In genomic region chr1:41362749-41363631, GRCh38 we compare ENCODE assay signal across 13 cellular contexts. TPM values are rescaled to one million over a fixed set of nuclear protein-coding genes. Genes with fewer than 3 reads are reported as not detected.
DNase-seq lines count a peak whose midpoint lies in the region; ATAC-seq and TF ChIP-seq lines count a peak whose summit lies in the region.
"Had no signal": no experiment of that assay in that cellular context is flagged by ENCODE, and none has a peak within 500 bp of the region (broad histone marks: within the 10 kb centered on the region; RNA-seq: fewer than 3 reads in every experiment).

No MANE protein-coding gene starts in this region.

- H3K36me3 ChIP-seq in iPS-20b (ENCODE audit: insufficient read depth, low read depth, low read length) (no peaks in the 10 kb centered on the region), suprapubic skin (no peaks in the 10 kb centered on the region)
- H3K36me3 ChIP-seq: tibial artery had no signal

- TF ChIP-seq POLR2A in suprapubic skin (IDR thresholded peaks at IDR 0.05): no peak

- no peak for TF ChIP-seq EP300 in suprapubic skin (IDR thresholded peaks at IDR 0.05)

- no peaks in the 10 kb centered on the region for H3K9me3 Mint-ChIP-seq in activated naive CD8-positive, alpha-beta T cell (ENCODE audit: low read depth)
- no peaks in the 10 kb centered on the region for H3K9me3 Mint-ChIP-seq in activated naive CD8-positive, alpha-beta T cell treated with anti-CD3 and anti-CD28 coated beads, Interleukin-2, amount 50 U/mL, for 24 hours

- ATAC-seq in activated naive CD8-positive, alpha-beta T cell treated with anti-CD3 and anti-CD28 coated beads, Interleukin-2, amount 50 U/mL, for 24 hours: no peak
- ATAC-seq in GM18870 (IDR thresholded peaks at IDR 0.05; ENCODE audit: unreplicated experiment): no peak
- ATAC-seq in GM21447 (IDR thresholded peaks at IDR 0.05; ENCODE audit: unreplicated experiment): no peak

- no peak overlapping the region for H3K27ac Mint-ChIP-seq in activated naive CD8-positive, alpha-beta T cell
- H3K27ac Mint-ChIP-seq in activated naive CD8-positive, alpha-beta T cell treated with anti-CD3 and anti-CD28 coated beads, Interleukin-2, amount 50 U/mL, for 24 hours: no peak overlapping the region

- peaks cover 86% of the 10 kb centered on the region for H3K27me3 ChIP-seq in iPS-20b (ENCODE audit: insufficient read depth, low read length)
- no peaks in the 10 kb centered on the region for H3K27me3 ChIP-seq in suprapubic skin

- no peaks in the 10 kb centered on the region for H3K36me3 Mint-ChIP-seq in activated naive CD8-positive, alpha-beta T cell
- H3K36me3 Mint-ChIP-seq in activated naive CD8-positive, alpha-beta T cell treated with anti-CD3 and anti-CD28 coated beads, Interleukin-2, amount 50 U/mL, for 24 hours (ENCODE audit: low read depth): no peaks in the 10 kb centered on the region

- TF ChIP-seq CTCF in suprapubic skin (IDR thresholded peaks at IDR 0.05): no peak

- peak overlapping the region; percentile 60; the same call in 1 of the 2 replicates for H3K4me3 ChIP-seq in iPS-20b (ENCODE audit: low read length)
- peak overlapping the region; percentile 65 for H3K4me3 ChIP-seq in suprapubic skin

- H3K27ac ChIP-seq in iPS-20b (ENCODE audit: low read length) (no peak overlapping the region), suprapubic skin (no peak overlapping the region)

- H3K4me3 Mint-ChIP-seq in activated naive CD8-positive, alpha-beta T cell: peak overlapping the region; percentile 61
- H3K4me3 Mint-ChIP-seq in activated naive CD8-positive, alpha-beta T cell treated with anti-CD3 and anti-CD28 coated beads, Interleukin-2, amount 50 U/mL, for 24 hours: no peak overlapping the region

- H3K4me1 ChIP-seq in iPS-20b (ENCODE audit: insufficient read depth, low read length) (peaks cover 22% of the 10 kb centered on the region), suprapubic skin (peaks cover 78% of the 10 kb centered on the region)

- no peaks in the 10 kb centered on the region for H3K9me3 ChIP-seq in iPS-20b (ENCODE audit: insufficient read depth, low read depth, low read length)
- H3K9me3 ChIP-seq in suprapubic skin: no peaks in the 10 kb centered on the region
- H3K9me3 ChIP-seq: tibial artery had no signal

- DNase-seq in activated naive CD8-positive, alpha-beta T cell treated with anti-CD3 and anti-CD28 coated beads, Interleukin-2, amount 50 U/mL, for 24 hours: no peak
- peak; percentile 52 for DNase-seq in NCI-H510A treated with DMSO at 0.1 percent for 48 hours (lab: John Stamatoyannopoulos, UW)
- no peak for DNase-seq in suprapubic skin (ENCODE audit: low spot score in 2 of 2)
- no peak for DNase-seq in islet precursor cell
- DNase-seq: activated CD4-positive, CD25-positive, alpha-beta regulatory T cell treated with anti-CD3 and anti-CD28 coated beads, Interleukin-2, amount 50 U/mL, for 72 hours; anterior cingulate cortex; IMR-90; stimulated activated CD4-positive, alpha-beta T cell treated with anti-CD3 and anti-CD28 coated beads, Interleukin-1b, Interleukin-23, amount 100 ng/mL, for 48 hours had no signal

- peaks cover 27% of the 10 kb centered on the region for H3K4me1 Mint-ChIP-seq in activated naive CD8-positive, alpha-beta T cell (ENCODE audit: low read depth)
- H3K4me1 Mint-ChIP-seq in activated naive CD8-positive, alpha-beta T cell treated with anti-CD3 and anti-CD28 coated beads, Interleukin-2, amount 50 U/mL, for 24 hours: peaks cover 16% of the 10 kb centered on the region

- H3K27me3 Mint-ChIP-seq in activated naive CD8-positive, alpha-beta T cell: peaks cover 6% of the 10 kb centered on the region
- H3K27me3 Mint-ChIP-seq in activated naive CD8-positive, alpha-beta T cell treated with anti-CD3 and anti-CD28 coated beads, Interleukin-2, amount 50 U/mL, for 24 hours: peaks cover 46% of the 10 kb centered on the region

- no peak overlapping the region for H3K9ac ChIP-seq in iPS-20b (ENCODE audit: low read depth, low read length)

- WGBS in suprapubic skin: 69% methylated on average over 8 of the region's 9 CpGs

RNA-seq across cellular contexts. Expression of gene FOXO6, which starts 1.8 kb away (rescaled TPM):
- 1 to 10 TPM; 1.4 to 2.8 (median 1.6) TPM for total RNA-seq in suprapubic skin
- total RNA-seq: IMR-90 had no signal
